In the genomic region with DNA sequence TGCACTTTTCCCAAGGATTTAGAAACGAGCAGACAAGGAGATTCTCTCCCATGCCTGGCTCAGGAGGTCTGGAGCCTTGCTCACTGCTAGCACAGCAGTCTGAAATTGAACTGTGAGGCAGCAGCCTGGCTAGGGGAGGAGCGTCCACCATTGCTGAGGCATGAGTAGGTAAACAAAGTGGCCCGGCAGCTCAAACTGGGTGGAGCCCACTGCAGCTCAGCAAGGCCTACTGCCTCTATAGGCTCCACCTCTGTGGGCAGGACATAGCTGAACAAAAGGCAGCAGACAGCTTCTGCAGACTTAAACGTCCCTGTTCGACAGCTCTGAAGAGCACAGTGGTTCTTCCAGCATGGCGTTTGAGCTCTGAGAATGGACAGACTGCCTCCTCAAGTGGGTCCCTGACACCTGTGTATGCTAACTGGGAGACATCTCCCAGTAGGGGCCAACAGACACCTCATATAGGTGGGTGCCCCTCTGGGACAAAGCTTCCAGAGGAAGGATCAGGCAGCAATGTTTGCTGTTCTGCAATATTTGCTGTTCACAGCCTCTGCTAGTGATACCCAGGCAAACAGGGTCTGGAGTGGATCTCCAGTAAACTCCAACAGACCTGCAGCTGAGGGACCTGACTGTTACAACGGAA, we compare ENCODE assay signal across 7 cellular contexts.
DNase-seq lines count a peak whose midpoint lies in the region; ATAC-seq and TF ChIP-seq lines count a peak whose summit lies in the region.
"Not testable (repeated sequence)": the region's sequence is repeated elsewhere in the genome, so short reads cannot be mapped to it uniquely, and the experiment has no call there.

No MANE protein-coding gene starts in this region.

- not testable (repeated sequence) for H3K9me3 Mint-ChIP-seq in endodermal cell

- not testable (repeated sequence) for H3K4me3 Mint-ChIP-seq in endodermal cell

- POLR2A ChIA-PET in PC-3 (lab: Charles Lee; ENCODE audit: unreplicated experiment); SK-N-SH (lab: Yijun Ruan, JAX): not testable (repeated sequence)

- not testable (repeated sequence) for H3K79me2 ChIP-seq in PC-3 (ENCODE audit: low read length); SK-N-SH (ENCODE audit: insufficient read depth)

- not testable (repeated sequence) for H3K4me1 ChIP-seq in PC-3 (ENCODE audit: insufficient read depth, low read length); SK-N-SH (ENCODE audit: control insufficient read depth in 1 of 2, insufficient read depth in 2 of 2, low read depth in 1 of 2, low read length in 1 of 2); endodermal cell (ENCODE audit: control insufficient read depth, insufficient read depth, low read length); lower lobe of right lung

- H3K4me1 Mint-ChIP-seq in endodermal cell = not testable (repeated sequence)

- H3K4me2 ChIP-seq in PC-3 (ENCODE audit: low read length) = not testable (repeated sequence)
- peak overlapping the region; percentile 6; the same call in 1 of the 2 replicates for H3K4me2 ChIP-seq in SK-N-SH

- H3K27me3 ChIP-seq in PC-3 (ENCODE audit: low read length) = peaks cover 12% of the 10 kb centered on the region
- H3K27me3 ChIP-seq in SK-N-SH (ENCODE audit: insufficient read depth); endodermal cell (ENCODE audit: control insufficient read depth, insufficient read depth, low read length, poor library complexity, severe bottlenecking); lower lobe of right lung (ENCODE audit: low read depth): not testable (repeated sequence)

- DNase-seq in DMS53 treated with DMSO at 0.1 percent for 48 hours (lab: John Stamatoyannopoulos, UW; ENCODE audit: unreplicated experiment) = peak; percentile 98
- peak; percentile 15 for DNase-seq in LHCN-M2 (ENCODE audit: low read depth)
- DNase-seq in NCI-H345 (lab: John Stamatoyannopoulos, UW) = peak; percentile 53
- peak; percentile 49 for DNase-seq in PC-3
- DNase-seq in SK-N-SH = not testable (repeated sequence)
- DNase-seq in endodermal cell = peak; percentile 56
- peak; percentile 38 for DNase-seq in lower lobe of right lung

- CTCF ChIA-PET in PC-3 (lab: Charles Lee) = not testable (repeated sequence)
- CTCF ChIA-PET in SK-N-SH (lab: Yijun Ruan, JAX) = interaction anchor here (0.9 to 2.5 kb wide), 3 partner anchors 8 to 13 kb away, joined by 3 to 13 read pairs (median 4); no protein-coding TSS in a partner anchor

- TF ChIP-seq RAD21 in SK-N-SH (IDR thresholded peaks at IDR 0.05; ENCODE audit: low read length) = not testable (repeated sequence)

- not testable (repeated sequence) for H3K9me2 ChIP-seq in PC-3 (replicated peaks; ENCODE audit: low read length); SK-N-SH

- H3K4me3 ChIP-seq in PC-3 (ENCODE audit: low read length); SK-N-SH (ENCODE audit: low read depth in 2 of 2, low read length in 1 of 2); endodermal cell (ENCODE audit: low read length); lower lobe of right lung: not testable (repeated sequence)

- H3K27ac Mint-ChIP-seq in endodermal cell = not testable (repeated sequence)

- not testable (repeated sequence) for TF ChIP-seq CTCF in PC-3 (conservative IDR thresholded peaks at IDR 0.05; ENCODE audit: low read depth, low read length); SK-N-SH (IDR thresholded peaks at IDR 0.05); endodermal cell (conservative IDR thresholded peaks at IDR 0.05); lower lobe of right lung (IDR thresholded peaks at IDR 0.05)

- not testable (repeated sequence) for H3F3A ChIP-seq in PC-3 (ENCODE audit: low read length, unreplicated experiment); SK-N-SH (replicated peaks; ENCODE audit: insufficient read depth)

- H3K27me3 Mint-ChIP-seq in endodermal cell (ENCODE audit: insufficient read depth) = not testable (repeated sequence)

- not testable (repeated sequence) for ATAC-seq in PC-3, lower lobe of right lung

- not testable (repeated sequence) for BruUV-seq in PC-3 (replicated peaks; lab: Mats Ljungman, UMichigan)

- 4% methylated on average over 5 of the region's 7 CpGs for WGBS in SK-N-SH (ENCODE audit: low lambda C conversion rate)
- WGBS in endodermal cell (ENCODE audit: insufficient coverage in 1 of 2, insufficient read length in 1 of 2), 2 experiments = 80 to 89% methylated on average over 5 to 7 of the region's 7 CpGs

- H4K20me1 ChIP-seq in PC-3 (ENCODE audit: low read length); SK-N-SH (ENCODE audit: insufficient read depth): not testable (repeated sequence)

- H3K36me3 ChIP-seq in PC-3 (ENCODE audit: low read depth, low read length); SK-N-SH (replicated peaks in 1 of 2; ENCODE audit: control insufficient read depth in 1 of 2, insufficient read depth in 2 of 2, low read length in 1 of 2); endodermal cell (ENCODE audit: control insufficient read depth, insufficient read depth, low read length); lower lobe of right lung: not testable (repeated sequence)

- TF ChIP-seq EP300 in SK-N-SH (IDR thresholded peaks at IDR 0.05; ENCODE audit: borderline replicate concordance in 1 of 2, low read depth in 1 of 2, low read length in 1 of 2) = not testable (repeated sequence)

- H3K27ac ChIP-seq in PC-3 (ENCODE audit: low read length); SK-N-SH (ENCODE audit: low read depth in 2 of 2, low read length in 1 of 2); endodermal cell (ENCODE audit: low read depth, low read length); lower lobe of right lung: not testable (repeated sequence)

- not testable (repeated sequence) for H3K9ac ChIP-seq in PC-3 (ENCODE audit: low read length); SK-N-SH; endodermal cell (ENCODE audit: extremely low read depth, low read length, poor library complexity, severe bottlenecking)

- H3K36me3 Mint-ChIP-seq in endodermal cell (ENCODE audit: low read depth) = not testable (repeated sequence)

- intact Hi-C loops in PC-3 (cut with micrococcal nuclease); lower lobe of right lung (cut with DNase I): not testable (repeated sequence)

- not testable (repeated sequence) for H3K9me3 ChIP-seq in PC-3 (ENCODE audit: low read length); SK-N-SH; endodermal cell (ENCODE audit: control insufficient read depth, low read length); lower lobe of right lung

- H2AFZ ChIP-seq in PC-3 (ENCODE audit: low read length); SK-N-SH (ENCODE audit: low read depth): not testable (repeated sequence)
